Comparison of ENCODE assay signal across 10 cellular contexts in genomic region chr1:153968972-153969371, GRCh38. TPM values are rescaled to one million over a fixed set of nuclear protein-coding genes. Genes with fewer than 3 reads are reported as not detected.
DNase-seq lines count a peak whose midpoint lies in the region; ATAC-seq, FAIRE-seq and TF ChIP-seq lines count a peak whose summit lies in the region.
"Had no signal": no experiment of that assay in that cellular context is flagged by ENCODE, and none has a peak within 500 bp of the region (broad histone marks: within the 10 kb centered on the region; RNA-seq: fewer than 3 reads in every experiment).

No MANE protein-coding gene starts in this region.

- H2AFZ ChIP-seq in Loucy (ENCODE audit: low read length) (no peak overlapping the region), neural progenitor cell (replicated peaks) (no peak overlapping the region)

- no peaks in the 10 kb centered on the region for H3K27me3 ChIP-seq in CD4-positive, alpha-beta memory T cell (ENCODE audit: insufficient read depth, low read length)
- no peaks in the 10 kb centered on the region for H3K27me3 ChIP-seq in Loucy (ENCODE audit: insufficient read depth, low read length, poor library complexity, severe bottlenecking)
- H3K27me3 ChIP-seq in neural progenitor cell, result no peaks in the 10 kb centered on the region

- peak overlapping the region; percentile 73 to 96 (median 85) for H3K27ac Mint-ChIP-seq in CD4-positive, alpha-beta memory T cell
- H3K27ac Mint-ChIP-seq in central memory CD8-positive, alpha-beta T cell (ENCODE audit: low read depth), result no peak overlapping the region
- no peak overlapping the region for H3K27ac Mint-ChIP-seq in neural progenitor cell

- no peak for DNase-seq in CD4-positive, alpha-beta memory T cell
- DNase-seq in central memory CD8-positive, alpha-beta T cell (ENCODE audit: low spot score in 2 of 2), result no peak
- DNase-seq in neural progenitor cell (ENCODE audit: low spot score) (no peak), NCI-H2107 treated with DMSO at 0.1 percent for 48 hours (lab: John Stamatoyannopoulos, UW; ENCODE audit: unreplicated experiment) (no peak), H54 (ENCODE audit: insufficient read length, low spot score) (no peak)
- DNase-seq: activated CD4-positive, alpha-beta T cell treated with anti-CD3 and anti-CD28 coated beads for 1 hour; DMS153 had no signal

- H3K36me3 ChIP-seq in CD4-positive, alpha-beta memory T cell (ENCODE audit: insufficient read depth, low read length), result peaks cover 14% of the 10 kb centered on the region
- H3K36me3 ChIP-seq in Loucy (ENCODE audit: insufficient read depth, low read length) (peaks cover 3% of the 10 kb centered on the region; the same call in 1 of the 2 replicates), neural progenitor cell (no peaks in the 10 kb centered on the region)

- CTCF ChIA-PET in CD4-positive, alpha-beta memory T cell (lab: Charles Lee; ENCODE audit: partially characterized antibody), result interaction anchor here (2.1 to 8.4 kb wide), 4 partner anchors 11 to 23 kb away, joined by 7 to 70 read pairs (median 26); partner anchors contain the start of genes CRTC2, DENND4B and RAB13

- no peak for FAIRE-seq in H54 (lab: Jason Lieb, UNC)

- H3K36me3 Mint-ChIP-seq in CD4-positive, alpha-beta memory T cell, result peaks cover under 1 to 14% of the 10 kb centered on the region in 2 donors
- H3K36me3 Mint-ChIP-seq in central memory CD8-positive, alpha-beta T cell (ENCODE audit: insufficient read depth), result peaks cover 11% of the 10 kb centered on the region
- H3K36me3 Mint-ChIP-seq in neural progenitor cell, result peaks cover 15% of the 10 kb centered on the region

- intact Hi-C loops in CD4-positive, alpha-beta memory T cell (cut with micrococcal nuclease), result no loop called here

- H4K20me1 ChIP-seq in Loucy (ENCODE audit: insufficient read depth, low read length, poor library complexity, severe bottlenecking) (no peaks in the 10 kb centered on the region), neural progenitor cell (ENCODE audit: low read depth) (no peaks in the 10 kb centered on the region)

- H3K4me3 ChIP-seq in CD4-positive, alpha-beta memory T cell (ENCODE audit: low read length in 2 of 2), result no peak overlapping the region
- peak overlapping the region; percentile 90 for H3K4me3 ChIP-seq in Loucy (ENCODE audit: low read length, poor library complexity, severe bottlenecking)
- H3K4me3 ChIP-seq in neural progenitor cell, result peak overlapping the region; percentile 64

- no peak for TF ChIP-seq POLR2A in H54 (IDR thresholded peaks at IDR 0.05; ENCODE audit: low read depth, low read length)

- peak overlapping the region in 1 of 8 donors; percentile 72 for H3K4me3 Mint-ChIP-seq in CD4-positive, alpha-beta memory T cell
- peak overlapping the region; percentile 12 for H3K4me3 Mint-ChIP-seq in central memory CD8-positive, alpha-beta T cell
- H3K4me3 Mint-ChIP-seq in neural progenitor cell, result peak overlapping the region; percentile 96

- no peak overlapping the region for H3K27ac ChIP-seq in CD4-positive, alpha-beta memory T cell (ENCODE audit: low read depth, low read length)
- H3K27ac ChIP-seq in neural progenitor cell, result no peak overlapping the region

- POLR2A ChIA-PET in CD4-positive, alpha-beta memory T cell (lab: Charles Lee; ENCODE audit: partially characterized antibody), result interaction anchor here (4.0 to 5.1 kb wide), 5 partner anchors 8 to 47 kb away, joined by 56 to 148 read pairs (median 93); partner anchors contain the start of genes CRTC2, DENND4B, GATAD2B and JTB

- H3K9me3 ChIP-seq in CD4-positive, alpha-beta memory T cell (ENCODE audit: control insufficient read depth in 1 of 2, low read length in 2 of 2), result no peaks in the 10 kb centered on the region
- H3K9me3 ChIP-seq in Loucy (ENCODE audit: insufficient read depth, low read depth, low read length), result no peaks in the 10 kb centered on the region
- H3K9me3 ChIP-seq in neural progenitor cell (ENCODE audit: low read depth), result no peaks in the 10 kb centered on the region

- TF ChIP-seq CTCF in Loucy (conservative IDR thresholded peaks at IDR 0.05; ENCODE audit: low read length) (no peak), neural progenitor cell (IDR thresholded peaks at IDR 0.05) (no peak)

- no peaks in the 10 kb centered on the region for H3K27me3 Mint-ChIP-seq in CD4-positive, alpha-beta memory T cell
- H3K27me3 Mint-ChIP-seq in central memory CD8-positive, alpha-beta T cell, result no peaks in the 10 kb centered on the region
- no peaks in the 10 kb centered on the region for H3K27me3 Mint-ChIP-seq in neural progenitor cell (ENCODE audit: insufficient read depth, low read depth)

- H3K9ac ChIP-seq in Loucy (ENCODE audit: low read depth, low read length, poor library complexity, severe bottlenecking) (peak overlapping the region; percentile 97), neural progenitor cell (no peak overlapping the region)

- H3K4me1 ChIP-seq in CD4-positive, alpha-beta memory T cell (ENCODE audit: insufficient read depth, low read length), result peaks cover 36% of the 10 kb centered on the region
- H3K4me1 ChIP-seq in Loucy (ENCODE audit: insufficient read depth, low read length, poor library complexity, severe bottlenecking), result peaks cover 39% of the 10 kb centered on the region
- peaks cover 24% of the 10 kb centered on the region for H3K4me1 ChIP-seq in neural progenitor cell

- H3K9me2 ChIP-seq in Loucy (replicated peaks; ENCODE audit: low read depth, low read length), result no peaks in the 10 kb centered on the region

- peaks cover 49% of the 10 kb centered on the region for H3K79me2 ChIP-seq in Loucy (ENCODE audit: insufficient read depth, low read length)
- H3K79me2 ChIP-seq in neural progenitor cell (ENCODE audit: low read depth), result peaks cover 43% of the 10 kb centered on the region

- H3F3A ChIP-seq in Loucy (ENCODE audit: low read depth) (no peaks in the 10 kb centered on the region), neural progenitor cell (ENCODE audit: low read depth) (peaks cover 46% of the 10 kb centered on the region)

- no peaks in the 10 kb centered on the region for H3K9me3 Mint-ChIP-seq in CD4-positive, alpha-beta memory T cell
- H3K9me3 Mint-ChIP-seq in central memory CD8-positive, alpha-beta T cell, result no peaks in the 10 kb centered on the region
- no peaks in the 10 kb centered on the region for H3K9me3 Mint-ChIP-seq in neural progenitor cell

- no peak for ATAC-seq in central memory CD8-positive, alpha-beta T cell (replicated peaks; ENCODE audit: extremely low read depth, poor library complexity, severe bottlenecking)
- ATAC-seq in HG03432 (IDR thresholded peaks at IDR 0.05; ENCODE audit: unreplicated experiment) (no peak), GM18502 (IDR thresholded peaks at IDR 0.05; ENCODE audit: poor library complexity, unreplicated experiment) (no peak)

- H3K4me2 ChIP-seq in Loucy (ENCODE audit: low read depth, low read length, poor library complexity, severe bottlenecking) (peak overlapping the region; percentile 78), neural progenitor cell (peak overlapping the region; percentile 98)

- H3K4me1 Mint-ChIP-seq in CD4-positive, alpha-beta memory T cell, result peaks cover 19 to 54% (median 37%) of the 10 kb centered on the region in 4 donors
- peaks cover 32% of the 10 kb centered on the region for H3K4me1 Mint-ChIP-seq in central memory CD8-positive, alpha-beta T cell
- H3K4me1 Mint-ChIP-seq in neural progenitor cell, result peaks cover 44% of the 10 kb centered on the region

RNA-seq across cellular contexts. Expression of gene CREB3L4, which starts 1.3 kb away (rescaled TPM):
- total RNA-seq in CD4-positive, alpha-beta memory T cell, result 1 to 10 TPM; 7.4 to 9.8 TPM
- polyA plus RNA-seq in CD4-positive, alpha-beta memory T cell, result 1 to 10 TPM; 1.2 to 5.2 TPM
- 33.8 and 39.7 TPM in 2 replicates for total RNA-seq in neural progenitor cell (ENCODE audit: low replicate concordance)

RNA-seq across cellular contexts. Expression of gene SLC39A1, which starts 5.6 kb away (rescaled TPM):
- 10 to 100 TPM; 21.6 to 21.9 TPM for total RNA-seq in CD4-positive, alpha-beta memory T cell
- 10 to 100 TPM; 36.3 to 47.3 TPM for polyA plus RNA-seq in CD4-positive, alpha-beta memory T cell
- 73.2 and 131 TPM in 2 replicates for total RNA-seq in neural progenitor cell (ENCODE audit: low replicate concordance)

RNA-seq across cellular contexts. Expression of gene JTB, which starts 8.5 kb away (rescaled TPM):
- total RNA-seq in CD4-positive, alpha-beta memory T cell, result 100 to 1,000 TPM; 121 to 130 TPM
- 100 to 1,000 TPM; 283 to 445 TPM for polyA plus RNA-seq in CD4-positive, alpha-beta memory T cell
- 47.7 and 94.7 TPM in 2 replicates for total RNA-seq in neural progenitor cell (ENCODE audit: low replicate concordance)

RNA-seq across cellular contexts. Expression of gene CRTC2, which starts 10.6 kb away (rescaled TPM):
- 100 to 1,000 TPM; 112 to 113 TPM for total RNA-seq in CD4-positive, alpha-beta memory T cell
- 10 to 100 TPM; 12.3 to 54.3 TPM for polyA plus RNA-seq in CD4-positive, alpha-beta memory T cell
- total RNA-seq in neural progenitor cell (ENCODE audit: low replicate concordance), result 6.7 and 14.2 TPM in 2 replicates

RNA-seq across cellular contexts. Expression of gene RAB13, which starts 17.2 kb away (rescaled TPM):
- under 1 TPM in 1 of 2 experiments, not detected in 1; 0.47 TPM for total RNA-seq in CD4-positive, alpha-beta memory T cell
- polyA plus RNA-seq in CD4-positive, alpha-beta memory T cell, result not detected
- 14.3 and 15.1 TPM in 2 replicates for total RNA-seq in neural progenitor cell (ENCODE audit: low replicate concordance)

Comparison
In these comparisons a context has a peak if more than half of its experiments do, and no peak if none do; other contexts are left out.
1. H3K4me3 ChIP-seq: peak in Loucy (single experiment) and neural progenitor cell (single experiment); none in CD4-positive, alpha-beta memory T cell (0 of 2).
2. H3K27ac Mint-ChIP-seq: peak in CD4-positive, alpha-beta memory T cell (7 of 7); none in central memory CD8-positive, alpha-beta T cell (single experiment) and neural progenitor cell (single experiment).